Comparison of ENCODE assay signal across 11 cellular contexts in genomic region chr13:40440990-40441820, GRCh38.
A peak's percentile ranks its signal among the peaks of the same experiment; 100 is the strongest.
DNase-seq lines count a peak whose midpoint lies in the region; ATAC-seq, FAIRE-seq and TF ChIP-seq lines count a peak whose summit lies in the region.
"Had no signal": no experiment of that assay in that cellular context is flagged by ENCODE, and none has a peak within 500 bp of the region (broad histone marks: within the 10 kb centered on the region; RNA-seq: fewer than 3 reads in every experiment).

No MANE protein-coding gene starts in this region.

- peak overlapping the region; percentile 55 for H3K27ac ChIP-seq in VCaP
- H3K27ac ChIP-seq in pancreas: peak overlapping the region in 3 of 4 donors; percentile 19 to 42 (median 33)
- H3K27ac ChIP-seq: SK-N-MC had no signal

- ATAC-seq in Right ventricle myocardium inferior (peak; percentile 47), pancreas (peak; percentile 73 to 83 (median 78)), GM18858 (IDR thresholded peaks at IDR 0.05; ENCODE audit: unreplicated experiment) (no peak), HG03280 (IDR thresholded peaks at IDR 0.05; ENCODE audit: unreplicated experiment) (no peak)

- H3K9me3 ChIP-seq in pancreas: no peaks in the 10 kb centered on the region

- TF ChIP-seq CTCF in VCaP (conservative IDR thresholded peaks at IDR 0.05): no peak
- TF ChIP-seq CTCF in pancreas (IDR thresholded peaks at IDR 0.05): no peak

- peaks cover 16 to 49% (median 45%) of the 10 kb centered on the region in 3 donors for H3K4me1 ChIP-seq in pancreas

- no peak for FAIRE-seq in pancreas (lab: Jason Lieb, UNC)

- no peak overlapping the region for H3K4me3 ChIP-seq in pancreas
- H3K4me3 ChIP-seq: SK-N-MC had no signal

- no peaks in the 10 kb centered on the region for H3K27me3 ChIP-seq in pancreas

- WGBS in pancreas, 2 donors: 18 to 20% methylated on average over 9 of the region's 9 CpGs

- H3K36me3 ChIP-seq in pancreas: no peaks in the 10 kb centered on the region

- DNase-seq in AG20443 (ENCODE audit: low spot score) (peak; percentile 35), Right ventricle myocardium inferior (ENCODE audit: missing footprints) (peak; percentile 82), pancreas (peak; percentile 80 to 93 (median 86)), NCI-H1092 (lab: John Stamatoyannopoulos, UW) (no peak), GDM1 (lab: John Stamatoyannopoulos, UW) (no peak)
- DNase-seq: activated naive CD4-positive, alpha-beta T cell; CD4-positive, CD25-positive, alpha-beta regulatory T cell had no signal

- intact Hi-C loops in Right ventricle myocardium inferior (cut with DNase I) (loop anchor here (2.0 to 5.0 kb wide), 6 partner anchors 38 to 372 kb away; no protein-coding TSS in a partner anchor), pancreas (cut with DNase I) (no loop called here)

Comparison
In these comparisons a context has a peak if more than half of its experiments do, and no peak if none do; other contexts are left out.
1. DNase-seq: peak in AG20443 (single experiment), Right ventricle myocardium inferior (single experiment) and pancreas (6 of 6); none in NCI-H1092 (single experiment) and GDM1 (single experiment).
2. ATAC-seq: peak in Right ventricle myocardium inferior (single experiment) and pancreas (4 of 4); none in GM18858 (single experiment) and HG03280 (single experiment).